Comparison of ENCODE assay signal across 18 cellular contexts in genomic region chr7:17411922-17412321, GRCh38.
DNase-seq lines count a peak whose midpoint lies in the region; ATAC-seq, FAIRE-seq and TF ChIP-seq lines count a peak whose summit lies in the region.
"Had no signal": no experiment of that assay in that cellular context is flagged by ENCODE, and none has a peak within 500 bp of the region (broad histone marks: within the 10 kb centered on the region; RNA-seq: fewer than 3 reads in every experiment).

No MANE protein-coding gene starts in this region.

- WGBS in GM12878 (ENCODE audit: insufficient coverage, insufficient replicate concordance, low lambda C conversion rate, missing lambda C conversion rate) = 53% methylated on average over 3 of the region's 3 CpGs

- no peak for TF ChIP-seq CTCF in GM12878 (IDR thresholded peaks at IDR 0.05 in 2 of 3, conservative IDR thresholded peaks at IDR 0.05 in 1 of 3; ENCODE audit: control insufficient read depth in 2 of 3, extremely low read depth in 1 of 3, insufficient read depth in 1 of 3, low read depth in 3 of 3, low read length in 3 of 3)
- no peak for TF ChIP-seq CTCF in neural progenitor cell (IDR thresholded peaks at IDR 0.05)

- H3K4me3 ChIP-seq in GM12878 (no peak overlapping the region), neural progenitor cell (no peak overlapping the region)
- H3K4me3 ChIP-seq: HAP-1, SJCRH30 had no signal

- no TSS peak for BruUV-seq in GM12878 (replicated peaks; lab: Mats Ljungman, UMichigan)

- CTCF ChIA-PET in GM12878 (lab: Yijun Ruan, JAX) = interaction anchor here (0.8 kb wide), 1 partner anchor 9 kb away, joined by 4 read pairs; no protein-coding TSS in a partner anchor

- no peak for TF ChIP-seq RAD21 in GM12878 (IDR thresholded peaks at IDR 0.05; ENCODE audit: insufficient read depth, low read depth, low read length)

- H3K27ac Mint-ChIP-seq in neural progenitor cell = no peak overlapping the region
- H3K27ac Mint-ChIP-seq: activated CD4-positive, alpha-beta memory T cell treated with anti-CD3 and anti-CD28 coated beads for 36 hours; activated T-helper 1 cell treated with anti-CD3 and anti-CD28 coated beads, Interleukin-12 subunit alpha, Interleukin-12 subunit beta, Interleukin-2, Interleukin-4 antibody, amounts not matched to agents 30 ng/mL and 10 ng/mL and 1 ng/mL, durations not matched to agents 14 hours and 24 hours and 36 hours; endodermal cell had no signal

- H3K79me2 ChIP-seq in GM12878 (ENCODE audit: control insufficient read depth, insufficient read depth, low read length) = no peaks in the 10 kb centered on the region
- H3K79me2 ChIP-seq in neural progenitor cell (ENCODE audit: low read depth) = no peaks in the 10 kb centered on the region

- TF ChIP-seq EP300 in GM12878 (IDR thresholded peaks at IDR 0.05; ENCODE audit: borderline replicate concordance in 1 of 2, control insufficient read depth in 1 of 2, low read depth in 2 of 2, low read length in 2 of 2) = peak; percentile 16 to 66; a peak in 2 of 4 replicates

- no peak for TF ChIP-seq POLR2A in GM12878 (IDR thresholded peaks at IDR 0.05; ENCODE audit: low read depth, low read length)

- H3K36me3 ChIP-seq in GM12878 (ENCODE audit: control insufficient read depth in 2 of 2, insufficient read depth in 2 of 2, low read length in 1 of 2) (no peaks in the 10 kb centered on the region), neural progenitor cell (no peaks in the 10 kb centered on the region)
- H3K36me3 ChIP-seq: HAP-1, SJCRH30 had no signal

- H3K9me3 ChIP-seq in GM12878 (replicated peaks; ENCODE audit: control insufficient read depth, insufficient read depth, low read length) (peaks cover 1% of the 10 kb centered on the region; the same call in 1 of the 3 replicates), neural progenitor cell (ENCODE audit: low read depth) (no peaks in the 10 kb centered on the region)
- H3K9me3 ChIP-seq: HAP-1, SJCRH30 had no signal

- in situ Hi-C loops in GM12878 (cut with MboI) = no loop called here

- H3K4me2 ChIP-seq in GM12878 (ENCODE audit: control insufficient read depth, insufficient read depth) (no peak overlapping the region), neural progenitor cell (no peak overlapping the region)

- no peaks in the 10 kb centered on the region for H3F3A ChIP-seq in neural progenitor cell (ENCODE audit: low read depth)

- H3K9me3 Mint-ChIP-seq in neural progenitor cell = no peaks in the 10 kb centered on the region
- H3K9me3 Mint-ChIP-seq: activated CD4-positive, alpha-beta memory T cell treated with anti-CD3 and anti-CD28 coated beads for 36 hours; activated T-helper 1 cell treated with anti-CD3 and anti-CD28 coated beads, Interleukin-12 subunit alpha, Interleukin-12 subunit beta, Interleukin-2, Interleukin-4 antibody, amounts not matched to agents 30 ng/mL and 10 ng/mL and 1 ng/mL, durations not matched to agents 14 hours and 24 hours and 36 hours; endodermal cell had no signal

- H3K27me3 ChIP-seq in GM12878 (replicated peaks in 1 of 2; ENCODE audit: control insufficient read depth in 2 of 2, insufficient read depth in 2 of 2, low read length in 1 of 2) = no peaks in the 10 kb centered on the region
- no peaks in the 10 kb centered on the region for H3K27me3 ChIP-seq in neural progenitor cell
- H3K27me3 ChIP-seq: SJCRH30 had no signal

- H3K27me3 Mint-ChIP-seq in neural progenitor cell (ENCODE audit: insufficient read depth, low read depth) = no peaks in the 10 kb centered on the region
- H3K27me3 Mint-ChIP-seq: activated CD4-positive, alpha-beta memory T cell treated with anti-CD3 and anti-CD28 coated beads for 36 hours had no signal

- no peaks in the 10 kb centered on the region for H3K4me1 ChIP-seq in GM12878 (ENCODE audit: control insufficient read depth, insufficient read depth, low read length)
- H3K4me1 ChIP-seq in neural progenitor cell = no peaks in the 10 kb centered on the region
- H3K4me1 ChIP-seq: HAP-1 had no signal

- H2AFZ ChIP-seq in GM12878 (ENCODE audit: control insufficient read depth, low read depth, low read length) = no peak overlapping the region
- no peak overlapping the region for H2AFZ ChIP-seq in neural progenitor cell (replicated peaks)

- ATAC-seq in GM19043 (IDR thresholded peaks at IDR 0.05; ENCODE audit: low read depth, unreplicated experiment) (peak; percentile 92), HG02571 (IDR thresholded peaks at IDR 0.05; ENCODE audit: unreplicated experiment) (peak; percentile 87), HG03139 (IDR thresholded peaks at IDR 0.05; ENCODE audit: unreplicated experiment) (peak; percentile 75), GM12878 (peak; percentile 85), GM21515 (IDR thresholded peaks at IDR 0.05; ENCODE audit: unreplicated experiment) (no peak)
- ATAC-seq in stimulated activated naive CD8-positive, alpha-beta T cell treated with anti-CD3 and anti-CD28 coated beads, Interleukin-15, Interleukin-2, amounts not matched to agents 100 U/mL and 50 U/mL, for 24 hours = no peak

- H3K27ac ChIP-seq in GM12878 (ENCODE audit: control insufficient read depth, insufficient read depth) = no peak overlapping the region
- H3K27ac ChIP-seq in neural progenitor cell = no peak overlapping the region
- H3K27ac ChIP-seq: SJCRH30 had no signal

- H3K4me1 Mint-ChIP-seq in neural progenitor cell = no peaks in the 10 kb centered on the region
- H3K4me1 Mint-ChIP-seq: endodermal cell had no signal

- SMC1A ChIA-PET in GM12878 (lab: Charles Lee; ENCODE audit: uncharacterized antibody, unreplicated experiment) = interaction anchor here (0.8 to 2.8 kb wide), 4 partner anchors 9 to 79 kb away, joined by 3 to 23 read pairs (median 6); no protein-coding TSS in a partner anchor

- H3K36me3 Mint-ChIP-seq in neural progenitor cell = no peaks in the 10 kb centered on the region
- H3K36me3 Mint-ChIP-seq: activated CD4-positive, alpha-beta memory T cell treated with anti-CD3 and anti-CD28 coated beads for 36 hours had no signal

- no peak overlapping the region for H3K9ac ChIP-seq in GM12878 (ENCODE audit: control insufficient read depth, insufficient read depth, low read length)
- H3K9ac ChIP-seq in neural progenitor cell = no peak overlapping the region

- intact Hi-C loops in GM12878 (cut with micrococcal nuclease; ENCODE audit: unreplicated experiment) = no loop called here

- H4K20me1 ChIP-seq in GM12878 (ENCODE audit: control insufficient read depth, insufficient read depth) (no peaks in the 10 kb centered on the region), neural progenitor cell (ENCODE audit: low read depth) (no peaks in the 10 kb centered on the region)

- POLR2A ChIA-PET in GM12878 (lab: Charles Lee) = no interaction called here

- RAD21 ChIA-PET in GM12878 (lab: Charles Lee; ENCODE audit: unreplicated experiment) = interaction anchor here (1.0 to 1.9 kb wide), 4 partner anchors 9 to 109 kb away, joined by 3 to 7 read pairs (median 5); no protein-coding TSS in a partner anchor

- H3K4me3 Mint-ChIP-seq in neural progenitor cell = no peak overlapping the region
- H3K4me3 Mint-ChIP-seq: activated CD4-positive, alpha-beta memory T cell treated with anti-CD3 and anti-CD28 coated beads for 36 hours; activated T-helper 1 cell treated with anti-CD3 and anti-CD28 coated beads, Interleukin-12 subunit alpha, Interleukin-12 subunit beta, Interleukin-2, Interleukin-4 antibody, amounts not matched to agents 30 ng/mL and 10 ng/mL and 1 ng/mL, durations not matched to agents 14 hours and 24 hours and 36 hours; endodermal cell had no signal

- peak; percentile 24 for DNase-seq in GM12878 (ENCODE audit: low read depth, low spot score)
- no peak for DNase-seq in neural progenitor cell (ENCODE audit: low spot score)
- no peak for DNase-seq in stimulated activated naive CD8-positive, alpha-beta T cell treated with anti-CD3 and anti-CD28 coated beads, Interleukin-15, Interleukin-2, amounts not matched to agents 100 U/mL and 50 U/mL, for 24 hours
- DNase-seq: activated CD4-positive, alpha-beta memory T cell treated with anti-CD3 and anti-CD28 coated beads for 36 hours; DMS 273 treated with DMSO at 0.1 percent for 48 hours; endodermal cell; Karpas-422; NCI-H1417 treated with DMSO at 0.1 percent for 48 hours; posterior cingulate gyrus; SJCRH30; small intestine; stimulated activated naive CD4-positive, alpha-beta T cell had no signal

- no peak for FAIRE-seq in GM12878 (lab: Jason Lieb, UNC)
- FAIRE-seq: small intestine had no signal

TF ChIP-seq in GM12878, 131 proteins besides CTCF, POLR2A, EP300 and RAD21 (continues in another document):
- TF ChIP-seq, protein P1, sequence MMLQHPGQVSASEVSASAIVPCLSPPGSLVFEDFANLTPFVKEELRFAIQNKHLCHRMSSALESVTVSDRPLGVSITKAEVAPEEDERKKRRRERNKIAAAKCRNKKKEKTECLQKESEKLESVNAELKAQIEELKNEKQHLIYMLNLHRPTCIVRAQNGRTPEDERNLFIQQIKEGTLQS (IDR thresholded peaks at IDR 0.05; ENCODE audit: borderline replicate concordance, extremely low read depth, low read depth, low read length) = no peak
- peak; percentile 32; the same call in 1 of the 2 replicates for TF ChIP-seq ZNF687 (IDR thresholded peaks at IDR 0.05)
- TF ChIP-seq ATF7 (IDR thresholded peaks at IDR 0.05; ENCODE audit: low read depth) = peak; percentile 21; the same call in 1 of the 2 replicates

Comparison
In these comparisons a context has a peak if more than half of its experiments do, and no peak if none do; other contexts are left out.
1. ATAC-seq: peak in GM19043 (single experiment), HG02571 (single experiment), HG03139 (single experiment) and GM12878 (single experiment); none in GM21515 (single experiment) and stimulated activated naive CD8-positive, alpha-beta T cell treated with anti-CD3 and anti-CD28 coated beads, Interleukin-15, Interleukin-2, amounts not matched to agents 100 U/mL and 50 U/mL, for 24 hours (single experiment).